Comparison of ENCODE assay signal across 10 cellular contexts in genomic region chr4:57078685-57079521, GRCh38. TPM values are rescaled to one million over a fixed set of nuclear protein-coding genes. Genes with fewer than 3 reads are reported as not detected.
A peak's percentile ranks its signal among the peaks of the same experiment; 100 is the strongest.
DNase-seq lines count a peak whose midpoint lies in the region; ATAC-seq and TF ChIP-seq lines count a peak whose summit lies in the region.
"Had no signal": no experiment of that assay in that cellular context is flagged by ENCODE, and none has a peak within 500 bp of the region (broad histone marks: within the 10 kb centered on the region; RNA-seq: fewer than 3 reads in every experiment).

No MANE protein-coding gene starts in this region.

- H3K4me1 Mint-ChIP-seq in osteocyte (ENCODE audit: unreplicated experiment): peaks cover 97% of the 10 kb centered on the region
- no peaks in the 10 kb centered on the region for H3K4me1 Mint-ChIP-seq in CD4-positive, alpha-beta T cell (ENCODE audit: low read depth)

- H3K36me3 Mint-ChIP-seq in osteocyte (ENCODE audit: unreplicated experiment): peaks cover 46% of the 10 kb centered on the region
- no peaks in the 10 kb centered on the region for H3K36me3 Mint-ChIP-seq in CD4-positive, alpha-beta T cell (ENCODE audit: low read depth)

- DNase-seq in ELF-1 (ENCODE audit: low read depth, low spot score): peak; percentile 91
- peak; percentile 34 for DNase-seq in NCI-H510A (lab: John Stamatoyannopoulos, UW)
- peak; percentile 20 for DNase-seq in fibroblast of the aortic adventitia (ENCODE audit: low read depth)
- DNase-seq in osteocyte (ENCODE audit: extremely low spot score, unreplicated experiment): no peak
- DNase-seq in NCI-H187 treated with DMSO at 0.1 percent for 48 hours (lab: John Stamatoyannopoulos, UW): no peak
- DNase-seq in CD4-positive, alpha-beta T cell: no peak
- DNase-seq in HuH-7.5 (ENCODE audit: low spot score): no peak
- no peak for DNase-seq in DMS114 treated with DMSO at 0.1 percent for 48 hours (lab: John Stamatoyannopoulos, UW; ENCODE audit: unreplicated experiment)
- DNase-seq: EL, KG1 had no signal

- POLR2A ChIA-PET in CD4-positive, alpha-beta T cell (lab: Charles Lee): no interaction called here

- H3K27me3 ChIP-seq in CD4-positive, alpha-beta T cell (ENCODE audit: control insufficient read depth, insufficient read depth, low read length): no peaks in the 10 kb centered on the region

- no peaks in the 10 kb centered on the region for H3K27me3 Mint-ChIP-seq in osteocyte (ENCODE audit: unreplicated experiment)
- H3K27me3 Mint-ChIP-seq in CD4-positive, alpha-beta T cell: peaks cover 22% of the 10 kb centered on the region

- intact Hi-C loops in CD4-positive, alpha-beta T cell (cut with DNase I, micrococcal nuclease): no loop called here

- H3K4me3 ChIP-seq in fibroblast of the aortic adventitia (ENCODE audit: low read depth, low read length): no peak overlapping the region

- no peaks in the 10 kb centered on the region for H3K9me3 ChIP-seq in CD4-positive, alpha-beta T cell (ENCODE audit: control insufficient read depth, low read length)

- peak overlapping the region; percentile 41 for H3K4me3 Mint-ChIP-seq in osteocyte (ENCODE audit: unreplicated experiment)
- no peak overlapping the region for H3K4me3 Mint-ChIP-seq in CD4-positive, alpha-beta T cell

- ATAC-seq in CD4-positive, alpha-beta T cell (ENCODE audit: poor library complexity): no peak

- no peaks in the 10 kb centered on the region for H3K9me3 Mint-ChIP-seq in osteocyte (ENCODE audit: unreplicated experiment)
- no peaks in the 10 kb centered on the region for H3K9me3 Mint-ChIP-seq in CD4-positive, alpha-beta T cell

- TF ChIP-seq CTCF in fibroblast of the aortic adventitia (IDR thresholded peaks at IDR 0.05; ENCODE audit: insufficient read depth, low read length): no peak
- no peak for TF ChIP-seq CTCF in osteocyte (IDR thresholded peaks at IDR 0.05)
- no peak for TF ChIP-seq CTCF in CD4-positive, alpha-beta T cell (IDR thresholded peaks at IDR 0.05)

- H3K27ac ChIP-seq in CD4-positive, alpha-beta T cell (ENCODE audit: low read depth, low read length): no peak overlapping the region

- CTCF ChIA-PET in CD4-positive, alpha-beta T cell (lab: Charles Lee): no interaction called here

- H3K27ac Mint-ChIP-seq in osteocyte (ENCODE audit: unreplicated experiment): peak overlapping the region; percentile 92
- no peak overlapping the region for H3K27ac Mint-ChIP-seq in CD4-positive, alpha-beta T cell

RNA-seq across cellular contexts. Expression of gene IGFBP7, which starts 31.3 kb away (rescaled TPM):
- 263 and 2,449 TPM in 2 replicates for total RNA-seq in fibroblast of the aortic adventitia (ENCODE audit: low replicate concordance)
- 3,484 and 3,576 TPM in 2 replicates for total RNA-seq in osteocyte
- under 1 TPM in 1 of 2 experiments, not detected in 1; 0.45 TPM for total RNA-seq in CD4-positive, alpha-beta T cell

Comparison
In these comparisons a context has a peak if more than half of its experiments do, and no peak if none do; other contexts are left out.
1. DNase-seq: peak in ELF-1 (single experiment), NCI-H510A (single experiment) and fibroblast of the aortic adventitia (single experiment); none in osteocyte (single experiment), NCI-H187 treated with DMSO at 0.1 percent for 48 hours (single experiment), CD4-positive, alpha-beta T cell (0 of 10), HuH-7.5 (single experiment) and DMS114 treated with DMSO at 0.1 percent for 48 hours (single experiment).
2. RNA of gene IGFBP7, which starts 31.3 kb away (total RNA-seq): 3,484 to 3,576 TPM in osteocyte and 263 to 2,449 TPM in fibroblast of the aortic adventitia; 0.45 TPM in CD4-positive, alpha-beta T cell; every median in the first group is over 100 times any median in the second.